Comparison of ENCODE assay signal across 8 cellular contexts in genomic region chr17:44071198-44071520, GRCh38. TPM values are rescaled to one million over a fixed set of nuclear protein-coding genes. Genes with fewer than 3 reads are reported as not detected.
DNase-seq lines count a peak whose midpoint lies in the region; TF ChIP-seq lines count a peak whose summit lies in the region.

No MANE protein-coding gene starts in this region.

- H3K4me1 Mint-ChIP-seq in activated T-helper 2 cell treated with anti-CD3 and anti-CD28 coated beads, Interferon-gamma antibody, Interleukin-2, Interleukin-4, amounts not matched to agents 10 μg/mL and 5 μg/mL and 100 μg/mL, durations not matched to agents 14 hours and 24 hours and 36 hours (ENCODE audit: low read depth): peaks cover 18% of the 10 kb centered on the region

- H3K36me3 Mint-ChIP-seq in activated T-helper 2 cell treated with anti-CD3 and anti-CD28 coated beads, Interferon-gamma antibody, Interleukin-2, Interleukin-4, amounts not matched to agents 10 μg/mL and 5 μg/mL and 100 μg/mL, durations not matched to agents 14 hours and 24 hours and 36 hours (ENCODE audit: low read depth): peaks cover 10% of the 10 kb centered on the region

- peak overlapping the region; percentile 79 to 87 for H3K27ac ChIP-seq in testis

- intact Hi-C loops in activated T-helper 2 cell treated with anti-CD3 and anti-CD28 coated beads, Interferon-gamma antibody, Interleukin-2, Interleukin-4, amounts not matched to agents 10 μg/mL and 5 μg/mL and 100 μg/mL, durations not matched to agents 14 hours and 24 hours and 36 hours (cut with micrococcal nuclease): loop anchor here (2.0 to 5.0 kb wide), 4 partner anchors 16 to 71 kb away; partner anchors contain the start of genes HDAC5 and HROB
- intact Hi-C loops in testis (cut with DNase I; ENCODE audit: low total_unique reads): no loop called here

- 2 to 3% methylated on average over 3 of the region's 3 CpGs for WGBS in testis, 2 donors

- DNase-seq in stimulated activated CD4-positive, alpha-beta T cell treated with anti-CD3 and anti-CD28 coated beads, Interleukin-4, amount 100 ng/mL, for 24 hours: peak; percentile 77
- no peak for DNase-seq in stimulated activated CD4-positive, alpha-beta T cell treated with anti-CD3 and anti-CD28 coated beads, Interleukin-2, amount 100 ng/mL, for 48 hours
- no peak for DNase-seq in activated T-helper 2 cell treated with anti-CD3 and anti-CD28 coated beads, Interferon-gamma antibody, Interleukin-2, Interleukin-4, amounts not matched to agents 10 μg/mL and 5 μg/mL and 100 μg/mL, durations not matched to agents 14 hours and 24 hours and 36 hours (ENCODE audit: low spot score)
- no peak for DNase-seq in kidney epithelial cell (ENCODE audit: low read depth)
- DNase-seq in testis: no peak
- DNase-seq in HT-29 (ENCODE audit: low spot score): no peak
- DNase-seq in hypothalamus (lab: John Stamatoyannopoulos, UW): no peak
- no peak for DNase-seq in NCI-H187 (lab: John Stamatoyannopoulos, UW)

- peaks cover 22% of the 10 kb centered on the region for H3K4me1 ChIP-seq in testis

- no peaks in the 10 kb centered on the region for H3K27me3 ChIP-seq in kidney epithelial cell (ENCODE audit: control insufficient read depth, insufficient read depth, low read length)
- H3K27me3 ChIP-seq in testis: no peaks in the 10 kb centered on the region

- peak overlapping the region; percentile 92 for H3K4me3 Mint-ChIP-seq in activated T-helper 2 cell treated with anti-CD3 and anti-CD28 coated beads, Interferon-gamma antibody, Interleukin-2, Interleukin-4, amounts not matched to agents 10 μg/mL and 5 μg/mL and 100 μg/mL, durations not matched to agents 14 hours and 24 hours and 36 hours (ENCODE audit: low read depth)

- H3K27ac Mint-ChIP-seq in activated T-helper 2 cell treated with anti-CD3 and anti-CD28 coated beads, Interferon-gamma antibody, Interleukin-2, Interleukin-4, amounts not matched to agents 10 μg/mL and 5 μg/mL and 100 μg/mL, durations not matched to agents 14 hours and 24 hours and 36 hours: peak overlapping the region; percentile 92

- H3K36me3 ChIP-seq in kidney epithelial cell (ENCODE audit: control insufficient read depth, insufficient read depth, low read length) (no peaks in the 10 kb centered on the region), testis (ENCODE audit: low read depth, missing control alignments) (no peaks in the 10 kb centered on the region)

- H3K4me3 ChIP-seq in kidney epithelial cell (ENCODE audit: low read depth, low read length) (peak overlapping the region; percentile 46), testis (peak overlapping the region; percentile 76 to 78)

- no peaks in the 10 kb centered on the region for H3K9me3 ChIP-seq in testis

- H3K27me3 Mint-ChIP-seq in activated T-helper 2 cell treated with anti-CD3 and anti-CD28 coated beads, Interferon-gamma antibody, Interleukin-2, Interleukin-4, amounts not matched to agents 10 μg/mL and 5 μg/mL and 100 μg/mL, durations not matched to agents 14 hours and 24 hours and 36 hours (ENCODE audit: low read depth): no peaks in the 10 kb centered on the region

- TF ChIP-seq CTCF in kidney epithelial cell (IDR thresholded peaks at IDR 0.05; ENCODE audit: insufficient read depth, low read length, poor library complexity, severe bottlenecking): no peak
- TF ChIP-seq CTCF in testis (IDR thresholded peaks at IDR 0.05): no peak

- TF ChIP-seq POLR2A in testis (IDR thresholded peaks at IDR 0.05): no peak

- H3K9me3 Mint-ChIP-seq in activated T-helper 2 cell treated with anti-CD3 and anti-CD28 coated beads, Interferon-gamma antibody, Interleukin-2, Interleukin-4, amounts not matched to agents 10 μg/mL and 5 μg/mL and 100 μg/mL, durations not matched to agents 14 hours and 24 hours and 36 hours: no peaks in the 10 kb centered on the region

RNA-seq across cellular contexts. Expression of gene G6PC3, which starts 0.6 kb away (rescaled TPM):
- total RNA-seq in activated T-helper 2 cell treated with anti-CD3 and anti-CD28 coated beads, Interferon-gamma antibody, Interleukin-2, Interleukin-4, amounts not matched to agents 10 μg/mL and 5 μg/mL and 100 μg/mL, durations not matched to agents 14 hours and 24 hours and 36 hours: 36.3 and 39.2 TPM in 2 replicates
- total RNA-seq in kidney epithelial cell (37.5 and 53.9 TPM in 2 replicates), testis (10 to 100 TPM; 58.0 to 85.5 TPM)
- polyA plus RNA-seq in testis (ENCODE audit: insufficient read depth, low read depth, low replicate concordance): 109 TPM
- 64.6 and 74.2 TPM in 2 replicates for total RNA-seq in HT-29 (2014; rRNA removed; shearing (Covaris generic))

RNA-seq across cellular contexts. Expression of gene LSM12, which starts 4.7 kb away (rescaled TPM):
- 81.4 and 88.4 TPM in 2 replicates for total RNA-seq in activated T-helper 2 cell treated with anti-CD3 and anti-CD28 coated beads, Interferon-gamma antibody, Interleukin-2, Interleukin-4, amounts not matched to agents 10 μg/mL and 5 μg/mL and 100 μg/mL, durations not matched to agents 14 hours and 24 hours and 36 hours
- total RNA-seq in kidney epithelial cell (39.1 and 52.7 TPM in 2 replicates), testis (10 to 100 TPM; 52.7 to 74.4 TPM)
- 57.6 TPM for polyA plus RNA-seq in testis (ENCODE audit: insufficient read depth, low read depth, low replicate concordance)
- total RNA-seq in HT-29 (2014; rRNA removed; shearing (Covaris generic)): 38.9 and 50.0 TPM in 2 replicates

RNA-seq across cellular contexts. Expression of gene HDAC5, which starts 52.3 kb away (rescaled TPM):
- total RNA-seq in activated T-helper 2 cell treated with anti-CD3 and anti-CD28 coated beads, Interferon-gamma antibody, Interleukin-2, Interleukin-4, amounts not matched to agents 10 μg/mL and 5 μg/mL and 100 μg/mL, durations not matched to agents 14 hours and 24 hours and 36 hours: 18.7 and 19.9 TPM in 2 replicates
- total RNA-seq in kidney epithelial cell (32.5 and 37.7 TPM in 2 replicates), testis (100 to 1,000 TPM in 1 of 2 donors, 10 to 100 TPM in 1; 94.1 to 141 TPM)
- 43.3 TPM for polyA plus RNA-seq in testis (ENCODE audit: insufficient read depth, low read depth, low replicate concordance)
- 54.8 and 56.3 TPM in 2 replicates for total RNA-seq in HT-29 (2014; rRNA removed; shearing (Covaris generic))

RNA-seq across cellular contexts. Expression of gene TMEM101, which starts 56.4 kb away (rescaled TPM):
- 29.5 and 29.9 TPM in 2 replicates for total RNA-seq in activated T-helper 2 cell treated with anti-CD3 and anti-CD28 coated beads, Interferon-gamma antibody, Interleukin-2, Interleukin-4, amounts not matched to agents 10 μg/mL and 5 μg/mL and 100 μg/mL, durations not matched to agents 14 hours and 24 hours and 36 hours
- total RNA-seq in kidney epithelial cell: 37.8 and 52.4 TPM in 2 replicates
- total RNA-seq in testis: 10 to 100 TPM; 38.4 to 63.3 TPM
- 51.1 TPM for polyA plus RNA-seq in testis (ENCODE audit: insufficient read depth, low read depth, low replicate concordance)
- 78.2 and 83.1 TPM in 2 replicates for total RNA-seq in HT-29 (2014; rRNA removed; shearing (Covaris generic))
